In the genomic region with DNA sequence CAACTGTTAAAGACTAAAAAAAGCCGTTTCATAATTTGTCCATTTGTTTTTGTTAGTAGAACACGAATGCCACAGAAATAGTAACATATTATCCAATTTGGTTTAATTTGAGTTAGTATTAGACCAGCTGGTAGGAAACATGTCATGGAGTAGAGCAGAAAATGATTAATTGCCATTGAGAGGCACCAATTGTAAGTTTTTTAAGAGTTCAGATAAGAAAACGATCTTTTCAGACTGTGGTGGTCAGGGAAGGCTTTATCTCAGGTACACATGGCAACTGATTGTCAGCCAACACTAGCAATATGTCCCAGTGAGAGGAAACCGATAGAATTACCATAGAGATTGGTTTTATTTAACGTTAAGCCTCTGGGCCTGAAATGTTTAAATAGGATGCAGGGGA, we compare ENCODE assay signal across 27 cellular contexts.
"Had no signal": no experiment of that assay in that cellular context is flagged by ENCODE, and none has a peak within 500 bp of the region (broad histone marks: within the 10 kb centered on the region; RNA-seq: fewer than 3 reads in every experiment).

No MANE protein-coding gene starts in this region.

- H3K9me3 Mint-ChIP-seq: activated naive CD4-positive, alpha-beta T cell treated with anti-CD3 and anti-CD28 coated beads, Interleukin-2, amount 50 U/mL, for 24 hours; activated T-helper 2 cell treated with anti-CD3 and anti-CD28 coated beads, Interferon-gamma antibody, Interleukin-2, Interleukin-4, amounts not matched to agents 10 μg/mL and 5 μg/mL and 100 μg/mL, durations not matched to agents 14 hours and 24 hours and 36 hours; endodermal cell; T-helper 1 cell treated with Interleukin-12 subunit alpha and Interleukin-12 subunit beta and Interleukin-4 antibody, amounts not matched to agents 30 μg/mL and 1 μg/mL, for 36 hours had no signal

- H3K36me3 Mint-ChIP-seq: activated CD8-positive, alpha-beta memory T cell treated with anti-CD3 and anti-CD28 coated beads, Interleukin-2, amount 10 ng/mL, durations not matched to agents 7 days and 5 days; activated naive CD4-positive, alpha-beta T cell treated with anti-CD3 and anti-CD28 coated beads, Interleukin-2, amount 50 U/mL, for 24 hours had no signal

- H3K27me3 ChIP-seq: esophagus muscularis mucosa, foreskin keratinocyte, heart left ventricle, neutrophil, spleen, testis, transverse colon had no signal

- DNase-seq: activated B cell treated with CpG ODN at 0.5 μM for 24 hours; activated CD8-positive, alpha-beta memory T cell treated with anti-CD3 and anti-CD28 coated beads, Interleukin-2, amount 10 ng/mL, durations not matched to agents 7 days and 5 days; activated CD8-positive, alpha-beta T cell treated with anti-CD3 and anti-CD28 coated beads, Interleukin-2, amount 10 ng/mL, durations not matched to agents 7 days and 5 days; activated naive CD8-positive, alpha-beta T cell treated with anti-CD3 and anti-CD28 coated beads, Interleukin-2, amount 50 U/mL, for 24 hours; activated T-cell treated with anti-CD3 and anti-CD28 coated beads, Interleukin-2, amount 50 U/mL, for 48 hours; amygdala; endodermal cell; foreskin keratinocyte; heart left ventricle; lower lobe of right lung; right cardiac atrium; spleen; stimulated activated naive CD4-positive, alpha-beta T cell; SW 1271; T-helper 9 cell; testis; transverse colon had no signal

- H3K4me3 ChIP-seq: esophagus muscularis mucosa, heart left ventricle, lower lobe of right lung, spleen, testis, transverse colon had no signal

- H3K4me1 ChIP-seq: esophagus muscularis mucosa, heart left ventricle, lower lobe of right lung, spleen, testis, transverse colon had no signal

- H3K9me3 ChIP-seq: esophagus muscularis mucosa, lower lobe of right lung, neutrophil, testis, transverse colon had no signal

- ATAC-seq: activated CD8-positive, alpha-beta memory T cell treated with anti-CD3 and anti-CD28 coated beads, Interleukin-2, amount 10 ng/mL, durations not matched to agents 7 days and 5 days; activated CD8-positive, alpha-beta T cell treated with anti-CD3 and anti-CD28 coated beads, Interleukin-2, amount 10 ng/mL, durations not matched to agents 7 days and 5 days; activated naive CD8-positive, alpha-beta T cell treated with anti-CD3 and anti-CD28 coated beads, Interleukin-2, amount 50 U/mL, for 24 hours; foreskin keratinocyte; heart left ventricle; lower lobe of right lung; right cardiac atrium had no signal

- H3K4me3 Mint-ChIP-seq: activated B cell treated with CpG ODN at 0.5 μM for 24 hours; activated CD8-positive, alpha-beta memory T cell treated with anti-CD3 and anti-CD28 coated beads, Interleukin-2, amount 10 ng/mL, durations not matched to agents 7 days and 5 days; activated CD8-positive, alpha-beta T cell treated with anti-CD3 and anti-CD28 coated beads, Interleukin-2, amount 10 ng/mL, durations not matched to agents 7 days and 5 days; activated naive CD4-positive, alpha-beta T cell treated with anti-CD3 and anti-CD28 coated beads, Interleukin-2, amount 50 U/mL, for 24 hours; activated naive CD8-positive, alpha-beta T cell treated with anti-CD3 and anti-CD28 coated beads, Interleukin-2, amount 50 U/mL, for 24 hours; central memory CD8-positive, alpha-beta T cell; dendritic cell treated with granulocyte-macrophage colony-stimulating factor and Interleukin-4, amounts not matched to agents 40 ng/mL and 50 ng/mL, for 4 days; endodermal cell; nephron; T-helper 1 cell treated with Interleukin-12 subunit alpha and Interleukin-12 subunit beta and Interleukin-4 antibody, amounts not matched to agents 30 μg/mL and 1 μg/mL, for 36 hours had no signal

- H3K4me1 Mint-ChIP-seq: activated B cell treated with CpG ODN at 0.5 μM for 24 hours; activated CD8-positive, alpha-beta memory T cell treated with anti-CD3 and anti-CD28 coated beads, Interleukin-2, amount 10 ng/mL, durations not matched to agents 7 days and 5 days; activated naive CD4-positive, alpha-beta T cell treated with anti-CD3 and anti-CD28 coated beads, Interleukin-2, amount 50 U/mL, for 24 hours; activated naive CD8-positive, alpha-beta T cell treated with anti-CD3 and anti-CD28 coated beads, Interleukin-2, amount 50 U/mL, for 24 hours; central memory CD8-positive, alpha-beta T cell; nephron had no signal

- H3K36me3 ChIP-seq: esophagus muscularis mucosa, heart left ventricle, lower lobe of right lung, neutrophil, spleen, transverse colon had no signal

- H3K27ac Mint-ChIP-seq: activated B cell treated with CpG ODN at 0.5 μM for 24 hours; activated CD8-positive, alpha-beta memory T cell treated with anti-CD3 and anti-CD28 coated beads, Interleukin-2, amount 10 ng/mL, durations not matched to agents 7 days and 5 days; activated CD8-positive, alpha-beta T cell treated with anti-CD3 and anti-CD28 coated beads, Interleukin-2, amount 10 ng/mL, durations not matched to agents 7 days and 5 days; activated naive CD4-positive, alpha-beta T cell treated with anti-CD3 and anti-CD28 coated beads, Interleukin-2, amount 50 U/mL, for 24 hours; activated naive CD8-positive, alpha-beta T cell treated with anti-CD3 and anti-CD28 coated beads, Interleukin-2, amount 50 U/mL, for 24 hours; activated T-helper 2 cell treated with anti-CD3 and anti-CD28 coated beads, Interferon-gamma antibody, Interleukin-2, Interleukin-4, amounts not matched to agents 10 μg/mL and 5 μg/mL and 100 μg/mL, durations not matched to agents 14 hours and 24 hours and 36 hours; dendritic cell treated with granulocyte-macrophage colony-stimulating factor and Interleukin-4, amounts not matched to agents 40 ng/mL and 50 ng/mL, for 4 days; endodermal cell; nephron; T-helper 1 cell treated with Interleukin-12 subunit alpha and Interleukin-12 subunit beta and Interleukin-4 antibody, amounts not matched to agents 30 μg/mL and 1 μg/mL, for 36 hours had no signal

- H3K27ac ChIP-seq: esophagus muscularis mucosa, foreskin keratinocyte, heart left ventricle, lower lobe of right lung, neutrophil, testis, transverse colon had no signal

- FAIRE-seq: bronchial epithelial cell, urothelium cell line had no signal

- H3K27me3 Mint-ChIP-seq: activated B cell treated with CpG ODN at 0.5 μM for 24 hours; activated CD8-positive, alpha-beta memory T cell treated with anti-CD3 and anti-CD28 coated beads, Interleukin-2, amount 10 ng/mL, durations not matched to agents 7 days and 5 days; activated naive CD4-positive, alpha-beta T cell treated with anti-CD3 and anti-CD28 coated beads, Interleukin-2, amount 50 U/mL, for 24 hours; activated naive CD8-positive, alpha-beta T cell treated with anti-CD3 and anti-CD28 coated beads, Interleukin-2, amount 50 U/mL, for 24 hours; central memory CD8-positive, alpha-beta T cell; dendritic cell treated with granulocyte-macrophage colony-stimulating factor and Interleukin-4, amounts not matched to agents 40 ng/mL and 50 ng/mL, for 4 days had no signal
